22 cellular contexts compared by ENCODE assay signal in the genomic region with DNA sequence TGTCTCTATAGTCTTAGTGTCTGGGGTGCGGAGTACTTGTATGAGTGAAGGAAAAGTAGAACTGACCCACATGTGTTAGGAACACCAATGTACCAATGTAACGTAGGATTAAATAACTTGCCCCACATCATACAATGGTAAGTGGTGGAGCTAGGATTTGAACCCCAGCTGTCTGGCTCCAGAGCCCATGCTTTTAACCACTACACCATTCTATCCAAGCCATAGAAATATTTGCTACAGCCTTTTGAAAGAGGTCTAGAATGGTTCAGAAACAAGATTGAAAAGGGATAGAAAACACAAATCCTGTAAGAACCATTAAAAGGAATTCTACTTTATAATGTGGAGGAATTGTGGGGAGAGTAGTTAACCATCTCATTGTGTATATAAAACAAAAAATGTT.
DNase-seq lines count a peak whose midpoint lies in the region; FAIRE-seq and TF ChIP-seq lines count a peak whose summit lies in the region.
"Had no signal": no experiment of that assay in that cellular context is flagged by ENCODE, and none has a peak within 500 bp of the region (broad histone marks: within the 10 kb centered on the region; RNA-seq: fewer than 3 reads in every experiment).

No MANE protein-coding gene starts in this region.

- H3K4me2 ChIP-seq in astrocyte (ENCODE audit: low read length): no peak overlapping the region
- H3K4me2 ChIP-seq in H1 (ENCODE audit: insufficient read depth in 1 of 2, low read depth in 2 of 2, low read length in 2 of 2): no peak overlapping the region
- H3K4me2 ChIP-seq: A549 had no signal

- H3K9me3 ChIP-seq in astrocyte (ENCODE audit: insufficient read depth, low read depth, low read length) (no peaks in the 10 kb centered on the region), H1 (ENCODE audit: insufficient read depth in 2 of 2, low read depth in 1 of 2, low read length in 1 of 2) (no peaks in the 10 kb centered on the region), spleen (peaks cover 0 to 30% (median 11%) of the 10 kb centered on the region in 8 donors)
- H3K9me3 ChIP-seq: Caco-2 had no signal

- no peak overlapping the region for H2AFZ ChIP-seq in astrocyte (ENCODE audit: low read depth, low read length)
- no peak overlapping the region for H2AFZ ChIP-seq in H1 (ENCODE audit: low read length)

- TF ChIP-seq POLR2A in H1 (IDR thresholded peaks at IDR 0.05; ENCODE audit: control extremely low read depth in 1 of 2, low read depth in 2 of 2, low read length in 2 of 2) (no peak), spleen (IDR thresholded peaks at IDR 0.05) (no peak)

- intact Hi-C loops in spleen (cut with DNase I; ENCODE audit: low total_unique reads): no loop called here

- no peak overlapping the region for H2BK120ac ChIP-seq in H1 (replicated peaks; ENCODE audit: low read depth, low read length)

- no peak overlapping the region for H2BK20ac ChIP-seq in H1 (ENCODE audit: low read length)

- H3K36me3 Mint-ChIP-seq in astrocyte (ENCODE audit: low read depth, unreplicated experiment): no peaks in the 10 kb centered on the region
- H3K36me3 Mint-ChIP-seq: CD8-positive, alpha-beta T cell had no signal

- POLR2A ChIA-PET in H1 (lab: Charles Lee; ENCODE audit: partially characterized antibody) (no interaction called here), HEK293T (lab: Yijun Ruan, JAX) (no interaction called here)

- H3K18ac ChIP-seq in H1 (ENCODE audit: extremely low read depth, low read length): no peak overlapping the region

- H3K4me1 ChIP-seq in astrocyte (ENCODE audit: insufficient read depth, low read length): no peaks in the 10 kb centered on the region
- no peaks in the 10 kb centered on the region; a peak in 1 of 7 replicates for H3K4me1 ChIP-seq in H1 (replicated peaks in 1 of 4; ENCODE audit: control insufficient read depth in 3 of 4, insufficient read depth in 4 of 4, low read length in 3 of 4)
- H3K4me1 ChIP-seq in spleen: peaks cover 0 to 9% (median 0%) of the 10 kb centered on the region in 6 donors
- H3K4me1 ChIP-seq: A549, Caco-2 had no signal

- TF ChIP-seq EP300 in H1 (IDR thresholded peaks at IDR 0.05; ENCODE audit: borderline replicate concordance in 1 of 2, low read depth in 2 of 2, low read length in 2 of 2): no peak

- H3K79me2 ChIP-seq in astrocyte (ENCODE audit: insufficient read depth, low read length): no peaks in the 10 kb centered on the region
- no peaks in the 10 kb centered on the region for H3K79me2 ChIP-seq in H1 (ENCODE audit: control insufficient read depth in 1 of 2, insufficient read depth in 2 of 2, low read length in 2 of 2)

- H3K9me3 Mint-ChIP-seq in astrocyte (ENCODE audit: unreplicated experiment): peaks cover 4% of the 10 kb centered on the region

- H3K36me3 ChIP-seq in astrocyte (ENCODE audit: insufficient read depth, low read length): no peaks in the 10 kb centered on the region
- H3K36me3 ChIP-seq in bronchial epithelial cell (ENCODE audit: control insufficient read depth, insufficient read depth, low read length): no peaks in the 10 kb centered on the region
- H3K36me3 ChIP-seq in H1 (ENCODE audit: control insufficient read depth in 2 of 4, insufficient read depth in 4 of 4, low read length in 3 of 4): no peaks in the 10 kb centered on the region
- H3K36me3 ChIP-seq in spleen: no peaks in the 10 kb centered on the region
- H3K36me3 ChIP-seq: BLaER1 treated with 17β-estradiol and CSF1 and Interleukin-3, amounts not matched to agents 10 nM and 100 nM had no signal

- H3K14ac ChIP-seq in H1 (ENCODE audit: insufficient read length): no peak overlapping the region

- no peak overlapping the region for H3K4me3 ChIP-seq in astrocyte (ENCODE audit: insufficient read depth, low read depth, low read length)
- H3K4me3 ChIP-seq in bronchial epithelial cell (ENCODE audit: low read depth, low read length): no peak overlapping the region
- H3K4me3 ChIP-seq in H1 (ENCODE audit: extremely low read depth in 1 of 4, insufficient read depth in 2 of 4, low read depth in 3 of 4, low read length in 4 of 4): no peak overlapping the region
- no peak overlapping the region for H3K4me3 ChIP-seq in spleen
- H3K4me3 ChIP-seq: A549; BLaER1 treated with 17β-estradiol and CSF1 and Interleukin-3, amounts not matched to agents 10 nM and 100 nM had no signal

- no peak overlapping the region for H2AK5ac ChIP-seq in H1 (ENCODE audit: low read depth, low read length)

- H4K20me1 ChIP-seq in astrocyte (ENCODE audit: insufficient read depth, low read length): no peaks in the 10 kb centered on the region
- H4K20me1 ChIP-seq in H1 (replicated peaks in 1 of 2; ENCODE audit: control insufficient read depth in 1 of 2, insufficient read depth in 2 of 2, low read length in 2 of 2): no peaks in the 10 kb centered on the region
- H4K20me1 ChIP-seq: BLaER1 treated with 17β-estradiol and CSF1 and Interleukin-3, amounts not matched to agents 10 nM and 100 nM had no signal

- DNase-seq in NCI-H69 (lab: John Stamatoyannopoulos, UW) (peak; percentile 4), astrocyte (ENCODE audit: low read depth) (no peak), bronchial epithelial cell (ENCODE audit: low read depth) (no peak), H1 (ENCODE audit: low read depth in 1 of 2, low spot score in 2 of 2) (no peak), HEK293T (ENCODE audit: extremely low spot score) (no peak), spleen (no peak), NCI-H2196 (lab: John Stamatoyannopoulos, UW; ENCODE audit: unreplicated experiment) (no peak)
- DNase-seq: Caco-2; Calu3; CD4-positive, alpha-beta T cell; CD8-positive, alpha-beta T cell; DMS79 treated with DMSO at 0.1 percent for 48 hours; GF-D8 had no signal

- TF ChIP-seq RAD21 in H1 (IDR thresholded peaks at IDR 0.05 in 1 of 2, conservative IDR thresholded peaks at IDR 0.05 in 1 of 2; ENCODE audit: low read depth in 2 of 2, low read length in 2 of 2): no peak

- H3K27ac Mint-ChIP-seq in astrocyte (ENCODE audit: unreplicated experiment): no peak overlapping the region
- H3K27ac Mint-ChIP-seq: B cell; CD4-positive, alpha-beta T cell; CD8-positive, alpha-beta T cell had no signal

- no peak overlapping the region for H3K9ac ChIP-seq in astrocyte (ENCODE audit: low read length)
- H3K9ac ChIP-seq in H1 (replicated peaks in 1 of 4; ENCODE audit: extremely low read depth in 1 of 4, low read depth in 3 of 4, low read length in 3 of 4): no peak overlapping the region
- H3K9ac ChIP-seq: BLaER1 treated with 17β-estradiol and CSF1 and Interleukin-3, amounts not matched to agents 10 nM and 100 nM had no signal

- H2BK15ac ChIP-seq in H1 (ENCODE audit: low read length): no peak overlapping the region

- no peak overlapping the region for H4K8ac ChIP-seq in H1 (ENCODE audit: extremely low read depth, insufficient read depth, low read length)

- no peak overlapping the region for H4K5ac ChIP-seq in H1 (ENCODE audit: insufficient read length, low read depth, low read length)

- no peak overlapping the region for H3K27ac ChIP-seq in astrocyte (ENCODE audit: low read depth, low read length)
- no peak overlapping the region for H3K27ac ChIP-seq in H1 (ENCODE audit: low read depth, low read length)
- no peak overlapping the region for H3K27ac ChIP-seq in spleen
- H3K27ac ChIP-seq: 22Rv1, A549, C4-2B had no signal

- H3K56ac ChIP-seq in H1 (replicated peaks; ENCODE audit: insufficient read length, low read depth, low read length): no peak overlapping the region

- no peak overlapping the region for H3K23ac ChIP-seq in H1 (ENCODE audit: insufficient read length)

- H3K27me3 ChIP-seq in astrocyte (ENCODE audit: insufficient read depth, low read length): no peaks in the 10 kb centered on the region
- no peaks in the 10 kb centered on the region for H3K27me3 ChIP-seq in bronchial epithelial cell (ENCODE audit: control insufficient read depth, insufficient read depth, low read length)
- H3K27me3 ChIP-seq in H1 (replicated peaks in 1 of 4; ENCODE audit: control insufficient read depth in 3 of 4, extremely low read depth in 1 of 4, insufficient read depth in 3 of 4, low read length in 3 of 4): no peaks in the 10 kb centered on the region
- H3K27me3 ChIP-seq in spleen (replicated peaks in 1 of 7): no peaks in the 10 kb centered on the region

- no peak overlapping the region for H3K4me3 Mint-ChIP-seq in astrocyte (ENCODE audit: unreplicated experiment)
- H3K4me3 Mint-ChIP-seq: B cell; CD4-positive, alpha-beta T cell; CD8-positive, alpha-beta T cell had no signal

- no peaks in the 10 kb centered on the region for H3K23me2 ChIP-seq in H1 (ENCODE audit: low read depth, low read length)

- no peak overlapping the region for H2BK5ac ChIP-seq in H1 (ENCODE audit: low read depth, low read length)

- H3K79me1 ChIP-seq in H1 (ENCODE audit: low read depth, low read length): no peaks in the 10 kb centered on the region

- WGBS in H1 (ENCODE audit: extremely low coverage in 1 of 2, insufficient coverage in 1 of 2, insufficient read length in 1 of 2, insufficient replicate concordance in 2 of 2, low coverage in 1 of 2, low lambda C conversion rate in 2 of 2, missing lambda C conversion rate in 1 of 2), 2 experiments: 96% methylated on average over 2 of the region's 2 CpGs; no CpG with 5 or more reads in 1 of the 2 experiments
- WGBS in spleen, 5 donors: 90 to 98% (median 94%) methylated on average over 2 of the region's 2 CpGs

- no peak overlapping the region for H2BK12ac ChIP-seq in H1 (ENCODE audit: low read depth, low read length)

- H3K4me1 Mint-ChIP-seq in astrocyte (ENCODE audit: low read depth, unreplicated experiment): no peaks in the 10 kb centered on the region

- FAIRE-seq in astrocyte (lab: Jason Lieb, UNC) (peak; percentile 20), bronchial epithelial cell (lab: Jason Lieb, UNC) (peak; percentile 84), H1 (lab: Jason Lieb, UNC) (no peak)
- FAIRE-seq: A549, D721Med, G401.6, GM12891, GM19239 had no signal

- H3K4ac ChIP-seq in H1 (replicated peaks; ENCODE audit: insufficient read length, low read depth, low read length): no peak overlapping the region

- H4K91ac ChIP-seq in H1 (replicated peaks; ENCODE audit: insufficient read length, low read length): no peak overlapping the region

- CTCF ChIA-PET in H1 (lab: Charles Lee; ENCODE audit: partially characterized antibody): interaction anchor here (0.6 to 2.6 kb wide), 16 partner anchors 9 to 617 kb away, joined by 3 to 14 read pairs (median 3); no protein-coding TSS in a partner anchor
- CTCF ChIA-PET in HEK293T (lab: Yijun Ruan, JAX): interaction anchor here (1.2 kb wide), 1 partner anchor 10 kb away, joined by 5 read pairs; no protein-coding TSS in a partner anchor

- peaks cover 12% of the 10 kb centered on the region for H3K27me3 Mint-ChIP-seq in astrocyte (ENCODE audit: low read depth, unreplicated experiment)
- H3K27me3 Mint-ChIP-seq: B cell; CD4-positive, alpha-beta T cell had no signal

- TF ChIP-seq CTCF in astrocyte (IDR thresholded peaks at IDR 0.05; ENCODE audit: insufficient read depth, low read depth, low read length) (no peak), bronchial epithelial cell (IDR thresholded peaks at IDR 0.05; ENCODE audit: insufficient read depth, low read length, severe bottlenecking) (no peak), H1 (IDR thresholded peaks at IDR 0.05; ENCODE audit: control extremely low read depth in 1 of 3, insufficient read depth in 1 of 3, low read depth in 1 of 3, low read length in 3 of 3) (no peak), spleen (IDR thresholded peaks at IDR 0.05 in 8 of 11, conservative IDR thresholded peaks at IDR 0.05 in 3 of 11) (no peak)

TF ChIP-seq in HEK293T, 16 proteins besides CTCF, POLR2A, EP300 and RAD21:
- TF ChIP-seq TARDBP (IDR thresholded peaks at IDR 0.05): no peak
